Comparison of ENCODE assay signal across 14 cellular contexts in genomic region chr1:30750751-30751291, GRCh38. TPM values are rescaled to one million over a fixed set of nuclear protein-coding genes. Genes with fewer than 3 reads are reported as not detected.
DNase-seq lines count a peak whose midpoint lies in the region; ATAC-seq, FAIRE-seq and TF ChIP-seq lines count a peak whose summit lies in the region.
"Had no signal": no experiment of that assay in that cellular context is flagged by ENCODE, and none has a peak within 500 bp of the region (broad histone marks: within the 10 kb centered on the region; RNA-seq: fewer than 3 reads in every experiment).

No MANE protein-coding gene starts in this region.

- SMC1A ChIA-PET in GM12878 (lab: Charles Lee; ENCODE audit: uncharacterized antibody, unreplicated experiment): interaction anchor here (15.9 to 24.8 kb wide), 4 partner anchors 3 to 30 kb away, joined by 248 to 556 read pairs (median 440); partner anchors contain the start of genes LAPTM5 and MATN1

- intact Hi-C loops in activated CD4-positive, alpha-beta T cell treated with anti-CD3 and anti-CD28 coated beads for 36 hours (cut with DNase I, micrococcal nuclease): loop anchor here (10.0 kb wide), 2 partner anchors 314 to 1184 kb away; partner anchors contain the start of genes PTP4A2 (in 1 of the 2) and PUM1 (in 1 of the 2)
- intact Hi-C loops in GM12878 (cut with micrococcal nuclease; ENCODE audit: unreplicated experiment): no loop called here

- no peak for TF ChIP-seq CTCF in GM12878 (IDR thresholded peaks at IDR 0.05 in 2 of 3, conservative IDR thresholded peaks at IDR 0.05 in 1 of 3; ENCODE audit: control insufficient read depth in 2 of 3, extremely low read depth in 1 of 3, insufficient read depth in 1 of 3, low read depth in 3 of 3, low read length in 3 of 3)

- in situ Hi-C loops in GM12878 (cut with MboI): loop anchor here (10.0 kb wide), 1 partner anchor 1184 kb away; the partner anchor contains the start of gene PTP4A2

- TF ChIP-seq RAD21 in GM12878 (IDR thresholded peaks at IDR 0.05; ENCODE audit: insufficient read depth, low read depth, low read length): no peak

- H4K20me1 ChIP-seq in GM12878 (ENCODE audit: control insufficient read depth, insufficient read depth): no peaks in the 10 kb centered on the region

- TF ChIP-seq POLR2A in GM12878 (IDR thresholded peaks at IDR 0.05; ENCODE audit: low read depth, low read length): peak; percentile 65

- POLR2A ChIA-PET in activated CD4-positive, alpha-beta T cell treated with anti-CD3 and anti-CD28 coated beads for 36 hours (lab: Charles Lee): interaction anchor here (0.8 kb wide), 1 partner anchor 10 kb away, joined by 3 read pairs; no protein-coding TSS in a partner anchor
- POLR2A ChIA-PET in GM12878 (lab: Charles Lee): interaction anchor here (0.6 to 22.5 kb wide), 8 partner anchors 5 to 32 kb away, joined by 3 to 741 read pairs (median 10); partner anchors contain the start of gene LAPTM5

- CTCF ChIA-PET in activated CD4-positive, alpha-beta T cell treated with anti-CD3 and anti-CD28 coated beads for 36 hours (lab: Charles Lee): interaction anchor here (0.9 to 2.2 kb wide), 5 partner anchors 10 to 35 kb away, joined by 3 to 22 read pairs (median 4); no protein-coding TSS in a partner anchor
- CTCF ChIA-PET in GM12878 (lab: Yijun Ruan, JAX): interaction anchor here (0.8 to 16.5 kb wide), 10 partner anchors 10 to 160 kb away, joined by 3 to 161 read pairs (median 6); no protein-coding TSS in a partner anchor

- H3K4me2 ChIP-seq in GM12878 (ENCODE audit: control insufficient read depth, insufficient read depth): peak overlapping the region; percentile 75

- H3K27ac ChIP-seq in KOPT-K1 (ENCODE audit: low read depth, low read length, poor library complexity, severe bottlenecking) (peak overlapping the region; percentile 87), GM12878 (ENCODE audit: control insufficient read depth, insufficient read depth) (peak overlapping the region; percentile 93)

- ATAC-seq in activated CD4-positive, alpha-beta T cell treated with anti-CD3 and anti-CD28 coated beads for 36 hours: no peak
- ATAC-seq in GM12878 (peak; percentile 46), GM21717 (IDR thresholded peaks at IDR 0.05; ENCODE audit: unreplicated experiment) (no peak)
- ATAC-seq in stimulated activated memory B cell treated with anti-CD40 and anti-IgM and Interleukin-4, amounts not matched to agents 10 μg/mL and 1 μg/mL and 100 μg/mL, for 72 hours: peak; percentile 68
- ATAC-seq: activated CD4-positive, CD25-positive, alpha-beta regulatory T cell treated with anti-CD3 and anti-CD28 coated beads, Interleukin-2, amount 50 U/mL, for 24 hours; gastroesophageal sphincter had no signal

- H3K79me2 ChIP-seq in GM12878 (ENCODE audit: control insufficient read depth, insufficient read depth, low read length): peaks cover 100% of the 10 kb centered on the region

- no peaks in the 10 kb centered on the region for H3K9me3 Mint-ChIP-seq in activated CD4-positive, alpha-beta T cell treated with anti-CD3 and anti-CD28 coated beads for 36 hours (ENCODE audit: low read depth)
- no peaks in the 10 kb centered on the region for H3K9me3 Mint-ChIP-seq in stimulated activated memory B cell treated with anti-CD40 and anti-IgM and Interleukin-4, amounts not matched to agents 10 μg/mL and 1 μg/mL and 100 μg/mL, for 72 hours

- peak overlapping the region; percentile 98 for H3K4me3 ChIP-seq in GM12878
- H3K4me3 ChIP-seq: gastroesophageal sphincter had no signal

- FAIRE-seq in GM12878 (lab: Jason Lieb, UNC): no peak

- H3K9me3 ChIP-seq in KOPT-K1 (ENCODE audit: insufficient read depth, low read length, poor library complexity, severe bottlenecking): no peaks in the 10 kb centered on the region
- H3K9me3 ChIP-seq in GM12878 (replicated peaks; ENCODE audit: control insufficient read depth, insufficient read depth, low read length): no peaks in the 10 kb centered on the region
- H3K9me3 ChIP-seq: gastroesophageal sphincter had no signal

- H3K27ac Mint-ChIP-seq in activated CD4-positive, alpha-beta T cell treated with anti-CD3 and anti-CD28 coated beads for 36 hours: peak overlapping the region; percentile 99
- H3K27ac Mint-ChIP-seq in stimulated activated memory B cell treated with anti-CD40 and anti-IgM and Interleukin-4, amounts not matched to agents 10 μg/mL and 1 μg/mL and 100 μg/mL, for 72 hours: peak overlapping the region; percentile 90
- H3K27ac Mint-ChIP-seq: brain had no signal

- peaks cover 96% of the 10 kb centered on the region for H3K4me1 Mint-ChIP-seq in activated CD4-positive, alpha-beta T cell treated with anti-CD3 and anti-CD28 coated beads for 36 hours
- H3K4me1 Mint-ChIP-seq in stimulated activated memory B cell treated with anti-CD40 and anti-IgM and Interleukin-4, amounts not matched to agents 10 μg/mL and 1 μg/mL and 100 μg/mL, for 72 hours: peaks cover 95% of the 10 kb centered on the region

- H3K4me3 Mint-ChIP-seq in activated CD4-positive, alpha-beta T cell treated with anti-CD3 and anti-CD28 coated beads for 36 hours: peak overlapping the region; percentile 71
- peak overlapping the region; percentile 88 for H3K4me3 Mint-ChIP-seq in stimulated activated memory B cell treated with anti-CD40 and anti-IgM and Interleukin-4, amounts not matched to agents 10 μg/mL and 1 μg/mL and 100 μg/mL, for 72 hours
- H3K4me3 Mint-ChIP-seq: brain had no signal

- DNase-seq in activated CD4-positive, alpha-beta T cell treated with anti-CD3 and anti-CD28 coated beads for 36 hours: no peak
- no peak for DNase-seq in activated CD4-positive, alpha-beta T cell treated with anti-CD3 and anti-CD28 coated beads for 4 hours
- DNase-seq in GM12878 (ENCODE audit: low read depth, low spot score) (no peak), cerebellar cortex (ENCODE audit: low spot score) (no peak), amygdala (lab: John Stamatoyannopoulos, UW) (no peak)
- DNase-seq: 8988T, OCI-M1, trophoblast cell had no signal

- H3K36me3 ChIP-seq in KOPT-K1 (ENCODE audit: insufficient read depth, low read length): peaks cover 52% of the 10 kb centered on the region
- H3K36me3 ChIP-seq in GM12878 (ENCODE audit: control insufficient read depth in 2 of 2, insufficient read depth in 2 of 2, low read length in 1 of 2): peaks cover 9 to 13% of the 10 kb centered on the region in 2 experiments
- H3K36me3 ChIP-seq: gastroesophageal sphincter had no signal

- BruUV-seq in GM12878 (replicated peaks; lab: Mats Ljungman, UMichigan): no TSS peak

- no peaks in the 10 kb centered on the region for H3K27me3 Mint-ChIP-seq in activated CD4-positive, alpha-beta T cell treated with anti-CD3 and anti-CD28 coated beads for 36 hours
- H3K27me3 Mint-ChIP-seq in stimulated activated memory B cell treated with anti-CD40 and anti-IgM and Interleukin-4, amounts not matched to agents 10 μg/mL and 1 μg/mL and 100 μg/mL, for 72 hours: no peaks in the 10 kb centered on the region

- TF ChIP-seq EP300 in GM12878 (IDR thresholded peaks at IDR 0.05; ENCODE audit: borderline replicate concordance in 1 of 2, control insufficient read depth in 1 of 2, low read depth in 2 of 2, low read length in 2 of 2): peak; percentile 46 to 51; a peak in 2 of 4 replicates

- peaks cover 54% of the 10 kb centered on the region for H3K36me3 Mint-ChIP-seq in activated CD4-positive, alpha-beta T cell treated with anti-CD3 and anti-CD28 coated beads for 36 hours (ENCODE audit: low read depth)
- peaks cover 87% of the 10 kb centered on the region for H3K36me3 Mint-ChIP-seq in stimulated activated memory B cell treated with anti-CD40 and anti-IgM and Interleukin-4, amounts not matched to agents 10 μg/mL and 1 μg/mL and 100 μg/mL, for 72 hours
- H3K36me3 Mint-ChIP-seq: brain had no signal

- no peak overlapping the region for H2AFZ ChIP-seq in GM12878 (ENCODE audit: control insufficient read depth, low read depth, low read length)

- RAD21 ChIA-PET in GM12878 (lab: Charles Lee; ENCODE audit: unreplicated experiment): interaction anchor here (0.9 to 17.1 kb wide), 8 partner anchors 9 to 31 kb away, joined by 3 to 462 read pairs (median 6); partner anchors contain the start of gene LAPTM5

- H3K4me1 ChIP-seq in GM12878 (ENCODE audit: control insufficient read depth, insufficient read depth, low read length): peaks cover 68% of the 10 kb centered on the region

- H3K27me3 ChIP-seq in GM12878 (replicated peaks in 1 of 2; ENCODE audit: control insufficient read depth in 2 of 2, insufficient read depth in 2 of 2, low read length in 1 of 2): no peaks in the 10 kb centered on the region

- peak overlapping the region; percentile 97 for H3K9ac ChIP-seq in GM12878 (ENCODE audit: control insufficient read depth, insufficient read depth, low read length)

- WGBS in GM12878 (ENCODE audit: insufficient coverage, insufficient replicate concordance, low lambda C conversion rate, missing lambda C conversion rate): 3% methylated on average over 10 of the region's 10 CpGs

RNA-seq across cellular contexts. Expression of gene LAPTM5, which starts 6.8 kb away (rescaled TPM):
- total RNA-seq in activated CD4-positive, alpha-beta T cell treated with anti-CD3 and anti-CD28 coated beads for 36 hours: 100 to 1,000 TPM; 174 to 214 TPM
- total RNA-seq in GM12878 (2013; cell fraction: nucleolus; rRNA removed): 345 and 349 TPM in 2 replicates
- 360 and 370 TPM in 2 replicates for total RNA-seq in GM12878 (2014; rRNA removed)
- total RNA-seq in GM12878 (2014; rRNA removed; fragmentation: Illumina TruSeq; extraction: Trizol): 423 and 431 TPM in 2 replicates
- 740 and 758 TPM in 2 replicates for total RNA-seq in GM12878 (2021)
- 582 TPM for polyA plus RNA-seq in GM12878 (2011; ENCODE audit: low read depth)
- 411 and 682 TPM in 2 replicates for polyA plus RNA-seq in GM12878 (2011; rRNA removed)
- 985 and 1,156 TPM in 2 replicates for polyA plus RNA-seq in GM12878 (2011; cell fraction: cytosol; rRNA removed)
- 492 and 615 TPM in 2 replicates for polyA plus RNA-seq in GM12878 (2011; cell fraction: nucleus; rRNA removed)
- 791 and 943 TPM in 2 replicates for polyA plus RNA-seq in GM12878 (2012)
- polyA plus RNA-seq in GM12878 (2014; fragmentation: Illumina TruSeq; extraction: Trizol): 972 and 1,013 TPM in 2 replicates
- polyA plus RNA-seq in GM12878 (2014; fragmentation: Nextera tagmentation; extraction: Ambion mirVana): 10 to 100 TPM; 24.1 to 48.8 TPM
- polyA plus RNA-seq in GM12878 (2014; rRNA removed): 675 and 692 TPM in 2 replicates
- polyA plus RNA-seq in GM12878 (2016; fragmentation: Nextera tagmentation; extraction: Ambion mirVana): 1,000 to 10,000 TPM in 1 of 2 experiments, 100 to 1,000 TPM in 1; 977 to 1,034 TPM
- polyA minus RNA-seq in GM12878 (2011; rRNA and poly(A)+ RNA removed): 1,330 and 1,556 TPM in 2 replicates
- 364 and 402 TPM in 2 replicates for polyA minus RNA-seq in GM12878 (2011; cell fraction: cytosol; rRNA and poly(A)+ RNA removed)
- polyA minus RNA-seq in GM12878 (2011; cell fraction: nucleus; rRNA and poly(A)+ RNA removed): 131 and 171 TPM in 2 replicates

RNA-seq across cellular contexts. Expression of gene MATN1, which starts 27.4 kb away (rescaled TPM):
- total RNA-seq in activated CD4-positive, alpha-beta T cell treated with anti-CD3 and anti-CD28 coated beads for 36 hours: under 1 TPM; 0.32 to 0.43 TPM
- total RNA-seq in GM12878 (2013; cell fraction: nucleolus; rRNA removed): 0.51 and 1.9 TPM in 2 replicates
- 0.11 and 0.27 TPM in 2 replicates for total RNA-seq in GM12878 (2014; rRNA removed)
- 0.04 TPM in 1 of 2 replicates, not detected in the other for total RNA-seq in GM12878 (2014; rRNA removed; fragmentation: Illumina TruSeq; extraction: Trizol)
- 0.21 and 0.24 TPM in 2 replicates for total RNA-seq in GM12878 (2021)
- polyA plus RNA-seq in GM12878 (2011; ENCODE audit: low read depth): 0.31 TPM
- 0.36 and 0.50 TPM in 2 replicates for polyA plus RNA-seq in GM12878 (2011; rRNA removed)
- polyA plus RNA-seq in GM12878 (2011; cell fraction: cytosol; rRNA removed): 0.67 and 0.77 TPM in 2 replicates
- polyA plus RNA-seq in GM12878 (2011; cell fraction: nucleus; rRNA removed): 1.5 and 2.1 TPM in 2 replicates
- polyA plus RNA-seq in GM12878 (2012): 0.48 and 0.60 TPM in 2 replicates
- 0.07 and 0.11 TPM in 2 replicates for polyA plus RNA-seq in GM12878 (2014; fragmentation: Illumina TruSeq; extraction: Trizol)
- under 1 TPM in 1 of 2 experiments, not detected in 1; 0.07 TPM for polyA plus RNA-seq in GM12878 (2014; fragmentation: Nextera tagmentation; extraction: Ambion mirVana)
- polyA plus RNA-seq in GM12878 (2014; rRNA removed): 0.10 and 0.46 TPM in 2 replicates
- polyA plus RNA-seq in GM12878 (2016; fragmentation: Nextera tagmentation; extraction: Ambion mirVana): under 1 TPM; 0.09 to 0.44 TPM
- polyA minus RNA-seq in GM12878 (2011; rRNA and poly(A)+ RNA removed): 0.22 and 0.72 TPM in 2 replicates
- not detected in 2 replicates for polyA minus RNA-seq in GM12878 (2011; cell fraction: cytosol; rRNA and poly(A)+ RNA removed)
- 0.67 and 1.3 TPM in 2 replicates for polyA minus RNA-seq in GM12878 (2011; cell fraction: nucleus; rRNA and poly(A)+ RNA removed)
- total RNA-seq: gastroesophageal sphincter had no signal

Comparison
In these comparisons a context has a peak if more than half of its experiments do, and no peak if none do; other contexts are left out.
1. ATAC-seq: peak in GM12878 (single experiment) and stimulated activated memory B cell treated with anti-CD40 and anti-IgM and Interleukin-4, amounts not matched to agents 10 μg/mL and 1 μg/mL and 100 μg/mL, for 72 hours (single experiment); none in activated CD4-positive, alpha-beta T cell treated with anti-CD3 and anti-CD28 coated beads for 36 hours (single experiment) and GM21717 (single experiment).